10 cellular contexts compared by ENCODE assay signal in the genomic region with DNA sequence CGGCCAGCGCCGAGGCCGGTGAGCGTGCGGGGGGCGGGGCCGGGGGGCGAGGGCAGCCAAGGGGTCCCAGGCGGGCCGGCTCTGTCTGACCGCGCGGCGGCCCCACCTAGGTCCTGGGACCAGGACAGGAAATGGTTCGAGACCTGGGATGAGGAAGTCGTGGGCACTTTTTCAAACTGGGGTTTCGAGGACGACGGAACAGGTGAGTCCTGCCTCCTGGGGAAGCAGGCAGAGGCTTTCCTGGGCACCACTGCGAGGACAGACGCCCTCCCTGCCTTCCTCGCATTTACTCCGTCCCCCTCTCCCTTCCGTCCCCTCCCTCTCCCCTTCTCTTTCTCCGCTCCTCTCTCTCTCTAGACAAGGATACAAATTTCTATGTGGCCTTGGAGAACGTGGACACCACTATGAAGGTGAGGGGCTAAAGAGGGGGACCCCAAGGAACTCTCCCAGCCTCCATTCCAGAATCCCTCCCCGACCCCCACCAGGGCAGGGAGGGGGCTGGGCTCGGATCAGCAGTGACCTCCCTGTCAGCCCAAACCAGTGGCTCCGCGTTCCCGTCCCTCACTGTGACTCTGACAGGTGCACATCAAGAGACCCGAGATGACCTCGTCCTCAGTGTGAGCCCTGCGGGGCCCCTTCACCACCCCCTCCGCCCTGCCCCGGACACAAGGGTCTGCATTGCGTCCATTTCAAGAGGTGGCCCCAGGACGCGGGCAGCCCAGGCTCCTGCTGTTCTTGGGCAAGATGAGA. TPM values are rescaled to one million over a fixed set of nuclear protein-coding genes. Genes with fewer than 3 reads are reported as not detected.
A peak's percentile ranks its signal among the peaks of the same experiment; 100 is the strongest.
DNase-seq lines count a peak whose midpoint lies in the region; ATAC-seq, FAIRE-seq and TF ChIP-seq lines count a peak whose summit lies in the region.
"Had no signal": no experiment of that assay in that cellular context is flagged by ENCODE, and none has a peak within 500 bp of the region (broad histone marks: within the 10 kb centered on the region; RNA-seq: fewer than 3 reads in every experiment).

No MANE protein-coding gene starts in this region.

- H2BK120ac ChIP-seq in mesenchymal stem cell (ENCODE audit: low read depth, low read length), result no peak overlapping the region

- no peak overlapping the region for H2AK5ac ChIP-seq in mesenchymal stem cell (ENCODE audit: low read length, severe bottlenecking)

- no peak overlapping the region for H4K91ac ChIP-seq in mesenchymal stem cell (ENCODE audit: low read length)

- no peaks in the 10 kb centered on the region for H3K36me3 ChIP-seq in left ventricle myocardium inferior
- H3K36me3 ChIP-seq in right atrium auricular region, result no peaks in the 10 kb centered on the region
- no peaks in the 10 kb centered on the region for H3K36me3 ChIP-seq in astrocyte (ENCODE audit: insufficient read depth, low read length)
- H3K36me3 ChIP-seq in mesenchymal stem cell (ENCODE audit: control insufficient read depth in 1 of 2, insufficient read depth in 2 of 2, low read depth in 1 of 2, low read length in 2 of 2), result no peaks in the 10 kb centered on the region
- no peaks in the 10 kb centered on the region for H3K36me3 ChIP-seq in vagina
- no peaks in the 10 kb centered on the region for H3K36me3 ChIP-seq in tibial nerve

- H3K23ac ChIP-seq in mesenchymal stem cell (ENCODE audit: low read length in 2 of 2), result no peak overlapping the region

- H4K8ac ChIP-seq in mesenchymal stem cell (ENCODE audit: low read length), result no peak overlapping the region

- no peak for TF ChIP-seq CTCF in left ventricle myocardium inferior (IDR thresholded peaks at IDR 0.05; ENCODE audit: borderline replicate concordance)
- no peak for TF ChIP-seq CTCF in right atrium auricular region (IDR thresholded peaks at IDR 0.05)
- TF ChIP-seq CTCF in astrocyte (IDR thresholded peaks at IDR 0.05; ENCODE audit: insufficient read depth, low read depth, low read length), result peak; percentile 0
- TF ChIP-seq CTCF in vagina (IDR thresholded peaks at IDR 0.05), result no peak
- TF ChIP-seq CTCF in GM13977 (IDR thresholded peaks at IDR 0.05; ENCODE audit: extremely low read depth, insufficient read depth, missing control alignments), result no peak
- TF ChIP-seq CTCF in tibial nerve (IDR thresholded peaks at IDR 0.05), result no peak

- FAIRE-seq in astrocyte (lab: Jason Lieb, UNC), result no peak
- FAIRE-seq: colon had no signal

- H2AFZ ChIP-seq in astrocyte (ENCODE audit: low read depth, low read length), result no peak overlapping the region
- H2AFZ ChIP-seq in mesenchymal stem cell (ENCODE audit: low read depth, low read length), result no peak overlapping the region

- H3K4me2 ChIP-seq in astrocyte (ENCODE audit: low read length), result peak overlapping the region; percentile 46
- H3K4me2 ChIP-seq in mesenchymal stem cell (ENCODE audit: low read length, poor library complexity, severe bottlenecking), result peak overlapping the region; percentile 3

- ATAC-seq in HG02840 (IDR thresholded peaks at IDR 0.05; ENCODE audit: low FRiP score, unreplicated experiment), result no peak

- H3K4me1 Mint-ChIP-seq in astrocyte (ENCODE audit: low read depth, unreplicated experiment), result peaks cover 2% of the 10 kb centered on the region

- no peak overlapping the region for H2BK5ac ChIP-seq in mesenchymal stem cell (ENCODE audit: low read depth, low read length, poor library complexity, severe bottlenecking)

- in situ Hi-C loops in GM13977 (cut with MboI; ENCODE audit: low pct_unique_long_range_greater_than_20kb, low sequenced_read_pairs, unreplicated experiment), result loop anchor here (10.0 kb wide), 1 partner anchor 88 kb away; no protein-coding TSS in a partner anchor

- peaks cover 4% of the 10 kb centered on the region for H3K9me3 Mint-ChIP-seq in astrocyte (ENCODE audit: unreplicated experiment)

- no peak overlapping the region for H3K27ac Mint-ChIP-seq in astrocyte (ENCODE audit: unreplicated experiment)

- peaks cover 81% of the 10 kb centered on the region for H3K27me3 Mint-ChIP-seq in astrocyte (ENCODE audit: low read depth, unreplicated experiment)

- peaks cover 15% of the 10 kb centered on the region for H3K4me1 ChIP-seq in left ventricle myocardium inferior
- peaks cover 0 to 18% of the 10 kb centered on the region in 2 donors for H3K4me1 ChIP-seq in right atrium auricular region
- H3K4me1 ChIP-seq in astrocyte (ENCODE audit: insufficient read depth, low read length), result peaks cover 4% of the 10 kb centered on the region
- H3K4me1 ChIP-seq in mesenchymal stem cell (ENCODE audit: control insufficient read depth, insufficient read depth, low read depth, low read length), result peaks cover 9% of the 10 kb centered on the region
- peaks cover 19% of the 10 kb centered on the region for H3K4me1 ChIP-seq in vagina
- H3K4me1 ChIP-seq in tibial nerve, result peaks cover 0 to 18% (median 5%) of the 10 kb centered on the region in 4 donors

- peaks cover 94% of the 10 kb centered on the region for H3K27me3 ChIP-seq in left ventricle myocardium inferior (ENCODE audit: low read depth)
- peaks cover 16 to 26% of the 10 kb centered on the region in 2 donors for H3K27me3 ChIP-seq in right atrium auricular region
- H3K27me3 ChIP-seq in astrocyte (ENCODE audit: insufficient read depth, low read length), result peaks cover 46% of the 10 kb centered on the region
- H3K27me3 ChIP-seq in mesenchymal stem cell (ENCODE audit: control insufficient read depth in 1 of 2, insufficient read depth in 1 of 2, low read length in 2 of 2), result peaks cover 72 to 85% of the 10 kb centered on the region in 2 experiments
- H3K27me3 ChIP-seq in vagina, result no peaks in the 10 kb centered on the region
- peaks cover 0 to 63% of the 10 kb centered on the region in 2 donors for H3K27me3 ChIP-seq in tibial nerve

- no peak for TF ChIP-seq POLR2A in vagina (IDR thresholded peaks at IDR 0.05)
- no peak for TF ChIP-seq POLR2A in tibial nerve (IDR thresholded peaks at IDR 0.05)

- no peak for TF ChIP-seq EP300 in tibial nerve (IDR thresholded peaks at IDR 0.05)

- no peaks in the 10 kb centered on the region for H3K36me3 Mint-ChIP-seq in astrocyte (ENCODE audit: low read depth, unreplicated experiment)

- peak overlapping the region; percentile 50 for H3K4me3 ChIP-seq in left ventricle myocardium inferior
- peak overlapping the region in 1 of 2 donors; percentile 31 for H3K4me3 ChIP-seq in right atrium auricular region
- H3K4me3 ChIP-seq in astrocyte (ENCODE audit: insufficient read depth, low read depth, low read length), result no peak overlapping the region
- H3K4me3 ChIP-seq in mesenchymal stem cell (ENCODE audit: insufficient read depth in 1 of 2, low read depth in 1 of 2, low read length in 2 of 2), result no peak overlapping the region
- peak overlapping the region; percentile 7 to 45 for H3K4me3 ChIP-seq in vagina
- peak overlapping the region in 2 of 4 donors; percentile 22 to 25 for H3K4me3 ChIP-seq in tibial nerve

- no peak overlapping the region for H2BK15ac ChIP-seq in mesenchymal stem cell (ENCODE audit: low read depth, poor library complexity, severe bottlenecking)

- no peak overlapping the region for H3K4ac ChIP-seq in mesenchymal stem cell (ENCODE audit: low read depth in 1 of 2, low read length in 2 of 2)

- H3K9me3 ChIP-seq in left ventricle myocardium inferior (replicated peaks) (no peaks in the 10 kb centered on the region), right atrium auricular region (no peaks in the 10 kb centered on the region), astrocyte (ENCODE audit: insufficient read depth, low read depth, low read length) (no peaks in the 10 kb centered on the region), mesenchymal stem cell (ENCODE audit: control insufficient read depth, low read length) (no peaks in the 10 kb centered on the region), vagina (no peaks in the 10 kb centered on the region), tibial nerve (no peaks in the 10 kb centered on the region)

- H3K27ac ChIP-seq in left ventricle myocardium inferior (replicated peaks), result no peak overlapping the region
- H3K27ac ChIP-seq in right atrium auricular region, result no peak overlapping the region
- H3K27ac ChIP-seq in astrocyte (ENCODE audit: low read depth, low read length), result no peak overlapping the region
- no peak overlapping the region for H3K27ac ChIP-seq in mesenchymal stem cell (ENCODE audit: low read length, poor library complexity, severe bottlenecking)
- no peak overlapping the region for H3K27ac ChIP-seq in vagina
- H3K27ac ChIP-seq in tibial nerve, result peak overlapping the region in 1 of 4 donors; percentile 29

- no peaks in the 10 kb centered on the region for H3K79me1 ChIP-seq in mesenchymal stem cell (replicated peaks; ENCODE audit: low read length, poor library complexity, severe bottlenecking)

- H3K18ac ChIP-seq in mesenchymal stem cell (ENCODE audit: low read depth in 1 of 2, low read length in 2 of 2), result no peak overlapping the region

- H3K79me2 ChIP-seq in astrocyte (ENCODE audit: insufficient read depth, low read length), result no peaks in the 10 kb centered on the region

- 27% methylated on average over 36 of the region's 40 CpGs for WGBS in mesenchymal stem cell
- WGBS in tibial nerve, 2 donors, result 11 to 12% methylated on average over 30 to 34 of the region's 40 CpGs

- H4K20me1 ChIP-seq in astrocyte (ENCODE audit: insufficient read depth, low read length), result no peaks in the 10 kb centered on the region

- H3K9ac ChIP-seq in astrocyte (ENCODE audit: low read length) (no peak overlapping the region), mesenchymal stem cell (ENCODE audit: low read length) (no peak overlapping the region)

- H3K4me3 Mint-ChIP-seq in astrocyte (ENCODE audit: unreplicated experiment), result no peak overlapping the region

- H3K14ac ChIP-seq in mesenchymal stem cell (ENCODE audit: low read length in 2 of 2), result no peak overlapping the region

- H2BK12ac ChIP-seq in mesenchymal stem cell (ENCODE audit: low read length in 2 of 2), result no peak overlapping the region

- intact Hi-C loops in left ventricle myocardium inferior (cut with micrococcal nuclease), result loop anchor here (10.0 kb wide), 1 partner anchor 88 kb away; no protein-coding TSS in a partner anchor
- intact Hi-C loops in vagina (cut with DNase I), result no loop called here

- DNase-seq in left ventricle myocardium inferior (no peak), right atrium auricular region (ENCODE audit: low spot score) (no peak), astrocyte (ENCODE audit: low read depth) (no peak), mesenchymal stem cell (peak; percentile 2), vagina (ENCODE audit: extremely low spot score in 2 of 2) (no peak), GM13977 (ENCODE audit: low spot score) (no peak), tibial nerve (ENCODE audit: low spot score in 2 of 2) (no peak)

RNA-seq across cellular contexts. Expression of a gene that starts 2.6 kb away (rescaled TPM):
- total RNA-seq in left ventricle myocardium inferior, result 0.30 TPM
- total RNA-seq in right atrium auricular region, result not detected
- total RNA-seq in astrocyte, result 2.5 and 2.8 TPM in 2 replicates
- 11.3 TPM for polyA plus RNA-seq in mesenchymal stem cell (2013, experiment 1 of 2)
- polyA plus RNA-seq in mesenchymal stem cell (2013, experiment 2 of 2), result 14.2 TPM
- 2.7 TPM for total RNA-seq in vagina
- total RNA-seq in tibial nerve, result not detected
- total RNA-seq: myocyte had no signal

RNA-seq across cellular contexts. Expression of a gene that starts 17.4 kb away (rescaled TPM):
- total RNA-seq in left ventricle myocardium inferior (0.19 TPM), right atrium auricular region (under 1 TPM in 1 of 2 donors, not detected in 1; 0.24 TPM), astrocyte (0.61 TPM in 1 of 2 replicates, not detected in the other), vagina (0.49 TPM), tibial nerve (under 1 TPM in 1 of 4 donors, not detected in 3; 0.22 TPM)
- 0.25 TPM for polyA plus RNA-seq in mesenchymal stem cell (2013, experiment 1 of 2)
- 0.37 TPM for polyA plus RNA-seq in mesenchymal stem cell (2013, experiment 2 of 2)
- total RNA-seq: myocyte had no signal

RNA-seq across cellular contexts. Expression of a gene that starts 53.2 kb away (rescaled TPM):
- total RNA-seq in left ventricle myocardium inferior (not detected), right atrium auricular region (not detected), astrocyte (not detected in 2 replicates), vagina (not detected), tibial nerve (not detected)
- not detected for polyA plus RNA-seq in mesenchymal stem cell (2013, experiment 1 of 2)
- not detected for polyA plus RNA-seq in mesenchymal stem cell (2013, experiment 2 of 2)
- total RNA-seq: myocyte had no signal

Comparison
In these comparisons a context has a peak if more than half of its experiments do, and no peak if none do; other contexts are left out.
1. H3K4me3 ChIP-seq: peak in left ventricle myocardium inferior (single experiment) and vagina (2 of 2); none in astrocyte (single experiment) and mesenchymal stem cell (0 of 2).